Comparison of ENCODE assay signal across 8 cellular contexts in genomic region chr7:151244156-151244870, GRCh38. TPM values are rescaled to one million over a fixed set of nuclear protein-coding genes. Genes with fewer than 3 reads are reported as not detected.
DNase-seq lines count a peak whose midpoint lies in the region; ATAC-seq, FAIRE-seq and TF ChIP-seq lines count a peak whose summit lies in the region.

No MANE protein-coding gene starts in this region.

- no peaks in the 10 kb centered on the region for H3K27me3 Mint-ChIP-seq in astrocyte (ENCODE audit: low read depth, unreplicated experiment)

- H3K27ac ChIP-seq in SJCRH30 = no peak overlapping the region
- H3K27ac ChIP-seq in astrocyte (ENCODE audit: low read depth, low read length) = no peak overlapping the region

- H3K4me1 ChIP-seq in SJCRH30 (peaks cover 22% of the 10 kb centered on the region), astrocyte (ENCODE audit: insufficient read depth, low read length) (peaks cover 35% of the 10 kb centered on the region)

- no peak overlapping the region for H3K27ac Mint-ChIP-seq in astrocyte (ENCODE audit: unreplicated experiment)

- H3K9me3 ChIP-seq in SJCRH30 (replicated peaks) = no peaks in the 10 kb centered on the region
- H3K9me3 ChIP-seq in astrocyte (ENCODE audit: insufficient read depth, low read depth, low read length) = no peaks in the 10 kb centered on the region
- no peaks in the 10 kb centered on the region for H3K9me3 ChIP-seq in iPS-18c (ENCODE audit: control insufficient read depth, insufficient read depth, low read length)

- no peak for ATAC-seq in HG03196 (IDR thresholded peaks at IDR 0.05; ENCODE audit: unreplicated experiment)
- ATAC-seq in HG02588 (IDR thresholded peaks at IDR 0.05; ENCODE audit: unreplicated experiment) = no peak

- H3K36me3 ChIP-seq in SJCRH30 = peaks cover 52% of the 10 kb centered on the region
- peaks cover 20% of the 10 kb centered on the region for H3K36me3 ChIP-seq in astrocyte (ENCODE audit: insufficient read depth, low read length)

- H3K79me2 ChIP-seq in astrocyte (ENCODE audit: insufficient read depth, low read length) = peaks cover 31% of the 10 kb centered on the region

- FAIRE-seq in D721Med (lab: Jason Lieb, UNC) = no peak
- no peak for FAIRE-seq in astrocyte (lab: Jason Lieb, UNC)

- H3K9ac ChIP-seq in astrocyte (ENCODE audit: low read length) = no peak overlapping the region

- H3K4me1 Mint-ChIP-seq in astrocyte (ENCODE audit: low read depth, unreplicated experiment) = peaks cover 8% of the 10 kb centered on the region

- H3K36me3 Mint-ChIP-seq in astrocyte (ENCODE audit: low read depth, unreplicated experiment) = peaks cover 16% of the 10 kb centered on the region

- H3K4me2 ChIP-seq in astrocyte (ENCODE audit: low read length) = peak overlapping the region; percentile 90

- peak overlapping the region; percentile 62 for H3K4me3 Mint-ChIP-seq in astrocyte (ENCODE audit: unreplicated experiment)

- no peaks in the 10 kb centered on the region for H3K9me3 Mint-ChIP-seq in astrocyte (ENCODE audit: unreplicated experiment)

- H4K20me1 ChIP-seq in astrocyte (ENCODE audit: insufficient read depth, low read length) = peaks cover 75% of the 10 kb centered on the region

- peak; percentile 83 for DNase-seq in D721Med (ENCODE audit: insufficient read length, low spot score)
- DNase-seq in HT-29 (ENCODE audit: low spot score) = peak; percentile 70
- DNase-seq in SJCRH30 = peak; percentile 50 to 79
- DNase-seq in astrocyte (ENCODE audit: low read depth) = no peak
- peak; percentile 60 for DNase-seq in stimulated activated CD4-positive, alpha-beta T cell treated with anti-CD3 and anti-CD28 coated beads, Interleukin-1b, Interleukin-23, amount 100 ng/mL, for 48 hours

- H3K27me3 ChIP-seq in SJCRH30 (no peaks in the 10 kb centered on the region), astrocyte (ENCODE audit: insufficient read depth, low read length) (no peaks in the 10 kb centered on the region)

- H3K4me3 ChIP-seq in SJCRH30 (no peak overlapping the region), astrocyte (ENCODE audit: insufficient read depth, low read depth, low read length) (no peak overlapping the region), iPS-18c (ENCODE audit: insufficient read depth, low read depth, low read length) (peak overlapping the region; percentile 49; the same call in 1 of the 2 replicates)

- H2AFZ ChIP-seq in astrocyte (ENCODE audit: low read depth, low read length) = no peak overlapping the region

- TF ChIP-seq CTCF in D721Med (IDR thresholded peaks at IDR 0.05; ENCODE audit: insufficient read depth, missing control alignments) = peak; percentile 72
- TF ChIP-seq CTCF in astrocyte (IDR thresholded peaks at IDR 0.05; ENCODE audit: insufficient read depth, low read depth, low read length) = peak; percentile 93

RNA-seq across cellular contexts. Expression of gene SMARCD3, which starts 4.2 kb away (rescaled TPM):
- 1.1 and 1.3 TPM in 2 replicates for total RNA-seq in HT-29 (2014; rRNA removed; shearing (Covaris generic))
- 91.8 and 106 TPM in 2 replicates for total RNA-seq in SJCRH30 (2014; rRNA removed; shearing (Covaris generic))
- 47.7 and 50.0 TPM in 2 replicates for total RNA-seq in astrocyte

RNA-seq across cellular contexts. Expression of gene CHPF2, which starts 12.0 kb away (rescaled TPM):
- total RNA-seq in HT-29 (2014; rRNA removed; shearing (Covaris generic)) = 72.5 and 87.7 TPM in 2 replicates
- 27.7 and 28.2 TPM in 2 replicates for total RNA-seq in SJCRH30 (2014; rRNA removed; shearing (Covaris generic))
- total RNA-seq in astrocyte = 84.7 and 101 TPM in 2 replicates

RNA-seq across cellular contexts. Expression of gene ABCF2, which starts 17.3 kb away (rescaled TPM):
- 80.2 and 82.5 TPM in 2 replicates for total RNA-seq in HT-29 (2014; rRNA removed; shearing (Covaris generic))
- total RNA-seq in SJCRH30 (2014; rRNA removed; shearing (Covaris generic)) = 77.6 and 77.7 TPM in 2 replicates
- 53.2 and 54.3 TPM in 2 replicates for total RNA-seq in astrocyte

RNA-seq across cellular contexts. Expression of gene H2BK1, which starts 34.0 kb away (rescaled TPM):
- not detected in 2 replicates for total RNA-seq in HT-29 (2014; rRNA removed; shearing (Covaris generic))
- total RNA-seq in SJCRH30 (2014; rRNA removed; shearing (Covaris generic)) = not detected in 2 replicates
- not detected in 2 replicates for total RNA-seq in astrocyte

RNA-seq across cellular contexts. Expression of gene ASB10, which starts 57.3 kb away (rescaled TPM):
- total RNA-seq in HT-29 (2014; rRNA removed; shearing (Covaris generic)) = not detected in 2 replicates
- not detected in 2 replicates for total RNA-seq in SJCRH30 (2014; rRNA removed; shearing (Covaris generic))
- total RNA-seq in astrocyte = not detected in 2 replicates

Comparison
In these comparisons a context has a peak if more than half of its experiments do, and no peak if none do; other contexts are left out.
1. RNA of gene SMARCD3, which starts 4.2 kb away (total RNA-seq): 91.8 to 106 TPM in SJCRH30 and 47.7 to 50.0 TPM in astrocyte; 1.1 to 1.3 TPM in HT-29; every median in the first group is over 10 times any median in the second.